In the genomic region with DNA sequence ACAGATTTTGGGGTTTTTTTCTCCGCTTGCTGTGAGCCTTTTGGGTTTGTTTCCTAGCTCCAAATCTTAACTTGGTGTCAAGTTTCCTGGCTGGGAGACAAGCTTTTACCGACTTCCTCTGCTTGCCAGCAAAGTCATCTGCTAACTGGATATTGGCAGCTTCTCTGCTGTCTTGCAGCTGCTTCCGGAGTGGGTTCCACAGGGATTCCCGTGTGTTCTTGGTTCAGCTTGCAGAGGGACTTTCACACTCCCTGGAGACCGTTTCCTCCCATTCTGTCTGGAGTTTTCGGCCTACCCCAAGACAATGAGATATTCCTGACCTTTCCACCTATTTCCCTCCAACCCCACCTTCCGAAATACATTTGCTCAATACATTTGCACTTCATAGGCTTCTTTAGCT, we compare ENCODE assay signal across 1 cellular context.
TF ChIP-seq lines count a peak whose summit lies in the region.

No MANE protein-coding gene starts in this region.

TF ChIP-seq in K562, 482 proteins besides CTCF, POLR2A, EP300 and RAD21 (continues in another document):
- TF ChIP-seq ZNF263 (CRISPR knock-in tag; IDR thresholded peaks at IDR 0.05; ENCODE audit: borderline replicate concordance): no peak
- TF ChIP-seq SMARCA4 (IDR thresholded peaks at IDR 0.05): peak; percentile 42; the same call in 1 of the 2 replicates
- 0 out of 2 replicates have a peak, but pooled peaks have one; percentile 6 for TF ChIP-seq CBFA2T3 (IDR thresholded peaks at IDR 0.05)
- TF ChIP-seq ZNF707 (CRISPR knock-in tag; conservative IDR thresholded peaks at IDR 0.05): no peak
- 0 out of 2 replicates have a peak, but pooled peaks have one; percentile 38 for TF ChIP-seq CTBP1 (IDR thresholded peaks at IDR 0.05; ENCODE audit: borderline replicate concordance)
- no peak for TF ChIP-seq NFE2L1 (tag; IDR thresholded peaks at IDR 0.05; ENCODE audit: borderline replicate concordance, low read depth)
- no peak for TF ChIP-seq NR2C2 (CRISPR knock-in tag; IDR thresholded peaks at IDR 0.05)
- TF ChIP-seq NR2C2 (tag; IDR thresholded peaks at IDR 0.05): 0 out of 2 replicates have a peak, but pooled peaks have one; percentile 27
- TF ChIP-seq, protein P1, sequence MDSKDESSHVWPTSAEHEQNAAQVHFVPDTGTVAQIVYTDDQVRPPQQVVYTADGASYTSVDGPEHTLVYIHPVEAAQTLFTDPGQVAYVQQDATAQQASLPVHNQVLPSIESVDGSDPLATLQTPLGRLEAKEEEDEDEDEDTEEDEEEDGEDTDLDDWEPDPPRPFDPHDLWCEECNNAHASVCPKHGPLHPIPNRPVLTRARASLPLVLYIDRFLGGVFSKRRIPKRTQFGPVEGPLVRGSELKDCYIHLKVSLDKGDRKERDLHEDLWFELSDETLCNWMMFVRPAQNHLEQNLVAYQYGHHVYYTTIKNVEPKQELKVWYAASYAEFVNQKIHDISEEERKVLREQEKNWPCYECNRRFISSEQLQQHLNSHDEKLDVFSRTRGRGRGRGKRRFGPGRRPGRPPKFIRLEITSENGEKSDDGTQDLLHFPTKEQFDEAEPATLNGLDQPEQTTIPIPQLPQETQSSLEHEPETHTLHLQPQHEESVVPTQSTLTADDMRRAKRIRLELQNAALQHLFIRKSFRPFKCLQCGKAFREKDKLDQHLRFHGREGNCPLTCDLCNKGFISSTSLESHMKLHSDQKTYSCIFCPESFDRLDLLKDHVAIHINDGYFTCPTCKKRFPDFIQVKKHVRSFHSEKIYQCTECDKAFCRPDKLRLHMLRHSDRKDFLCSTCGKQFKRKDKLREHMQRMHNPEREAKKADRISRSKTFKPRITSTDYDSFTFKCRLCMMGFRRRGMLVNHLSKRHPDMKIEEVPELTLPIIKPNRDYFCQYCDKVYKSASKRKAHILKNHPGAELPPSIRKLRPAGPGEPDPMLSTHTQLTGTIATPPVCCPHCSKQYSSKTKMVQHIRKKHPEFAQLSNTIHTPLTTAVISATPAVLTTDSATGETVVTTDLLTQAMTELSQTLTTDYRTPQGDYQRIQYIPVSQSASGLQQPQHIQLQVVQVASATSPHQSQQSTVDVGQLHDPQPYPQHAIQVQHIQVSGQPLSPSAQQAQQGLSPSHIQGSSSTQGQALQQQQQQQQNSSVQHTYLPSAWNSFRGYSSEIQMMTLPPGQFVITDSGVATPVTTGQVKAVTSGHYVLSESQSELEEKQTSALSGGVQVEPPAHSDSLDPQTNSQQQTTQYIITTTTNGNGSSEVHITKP (IDR thresholded peaks at IDR 0.05; ENCODE audit: partially characterized antibody): peak; percentile 12
- no peak for TF ChIP-seq RFX7 (CRISPR knock-in tag; IDR thresholded peaks at IDR 0.05)
- TF ChIP-seq PTTG1 (tag; IDR thresholded peaks at IDR 0.05; ENCODE audit: low read depth): no peak
- peak; percentile 47; the same call in 1 of the 2 replicates for TF ChIP-seq PHF8 (IDR thresholded peaks at IDR 0.05; ENCODE audit: borderline replicate concordance, low read length)
- no peak for TF ChIP-seq ZBTB40 (IDR thresholded peaks at IDR 0.05)
- TF ChIP-seq ZBTB40 (CRISPR knock-in tag; IDR thresholded peaks at IDR 0.05): no peak
- TF ChIP-seq LEF1 (IDR thresholded peaks at IDR 0.05): peak; percentile 67
- 0 out of 2 replicates have a peak, but pooled peaks have one; percentile 44 for TF ChIP-seq MTA3 (IDR thresholded peaks at IDR 0.05; ENCODE audit: borderline replicate concordance)
- TF ChIP-seq ZNF717 (CRISPR knock-in tag; IDR thresholded peaks at IDR 0.05): no peak
- peak; percentile 83 for TF ChIP-seq ETV1 (tag; conservative IDR thresholded peaks at IDR 0.05; ENCODE audit: low read depth)
- TF ChIP-seq ZKSCAN1 (IDR thresholded peaks at IDR 0.05; ENCODE audit: low read depth, low read length): no peak
- TF ChIP-seq MAFF (IDR thresholded peaks at IDR 0.05; ENCODE audit: low read length): no peak
- TF ChIP-seq ZBTB17 (CRISPR knock-in tag; IDR thresholded peaks at IDR 0.05): 0 out of 2 replicates have a peak, but pooled peaks have one; percentile 19
- TF ChIP-seq MYC (IDR thresholded peaks at IDR 0.05; ENCODE audit: low read depth, low read length): no peak
- no peak for TF ChIP-seq MYC (CRISPR knock-in tag; IDR thresholded peaks at IDR 0.05; ENCODE audit: borderline replicate concordance, low read depth)
- peak; percentile 66 for TF ChIP-seq NFIC (IDR thresholded peaks at IDR 0.05)
- 0 out of 2 replicates have a peak, but pooled peaks have one; percentile 41 for TF ChIP-seq E2F3 (CRISPR knock-in tag; IDR thresholded peaks at IDR 0.05)
- TF ChIP-seq, protein P2, sequence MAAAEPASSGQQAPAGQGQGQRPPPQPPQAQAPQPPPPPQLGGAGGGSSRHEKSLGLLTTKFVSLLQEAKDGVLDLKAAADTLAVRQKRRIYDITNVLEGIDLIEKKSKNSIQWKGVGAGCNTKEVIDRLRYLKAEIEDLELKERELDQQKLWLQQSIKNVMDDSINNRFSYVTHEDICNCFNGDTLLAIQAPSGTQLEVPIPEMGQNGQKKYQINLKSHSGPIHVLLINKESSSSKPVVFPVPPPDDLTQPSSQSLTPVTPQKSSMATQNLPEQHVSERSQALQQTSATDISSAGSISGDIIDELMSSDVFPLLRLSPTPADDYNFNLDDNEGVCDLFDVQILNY (CRISPR knock-in tag; IDR thresholded peaks at IDR 0.05): no peak
- TF ChIP-seq, protein P3, sequence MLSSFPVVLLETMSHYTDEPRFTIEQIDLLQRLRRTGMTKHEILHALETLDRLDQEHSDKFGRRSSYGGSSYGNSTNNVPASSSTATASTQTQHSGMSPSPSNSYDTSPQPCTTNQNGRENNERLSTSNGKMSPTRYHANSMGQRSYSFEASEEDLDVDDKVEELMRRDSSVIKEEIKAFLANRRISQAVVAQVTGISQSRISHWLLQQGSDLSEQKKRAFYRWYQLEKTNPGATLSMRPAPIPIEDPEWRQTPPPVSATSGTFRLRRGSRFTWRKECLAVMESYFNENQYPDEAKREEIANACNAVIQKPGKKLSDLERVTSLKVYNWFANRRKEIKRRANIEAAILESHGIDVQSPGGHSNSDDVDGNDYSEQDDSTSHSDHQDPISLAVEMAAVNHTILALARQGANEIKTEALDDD (IDR thresholded peaks at IDR 0.05): no peak
- TF ChIP-seq USF1 (CRISPR knock-in tag; IDR thresholded peaks at IDR 0.05): no peak
- no peak for TF ChIP-seq ID3 (CRISPR knock-in tag; IDR thresholded peaks at IDR 0.05)
- no peak for TF ChIP-seq ID3 (tag; IDR thresholded peaks at IDR 0.05)
- TF ChIP-seq CCNT2 (IDR thresholded peaks at IDR 0.05; ENCODE audit: borderline replicate concordance, extremely low read depth, insufficient read length, low read depth, low read length): no peak
- TF ChIP-seq L3MBTL2 (IDR thresholded peaks at IDR 0.05): 0 out of 2 replicates have a peak, but pooled peaks have one; percentile 11
- peak in 1 of 2 experiments; percentile 21 for TF ChIP-seq AFF1 (IDR thresholded peaks at IDR 0.05; ENCODE audit: low read depth in 1 of 2, partially characterized antibody in 2 of 2)
- no peak for TF ChIP-seq CSDE1 (IDR thresholded peaks at IDR 0.05)
- 0 out of 2 replicates have a peak, but pooled peaks have one; percentile 48 for TF ChIP-seq ATF7 (IDR thresholded peaks at IDR 0.05)
